21 cellular contexts compared by ENCODE assay signal in the genomic region with DNA sequence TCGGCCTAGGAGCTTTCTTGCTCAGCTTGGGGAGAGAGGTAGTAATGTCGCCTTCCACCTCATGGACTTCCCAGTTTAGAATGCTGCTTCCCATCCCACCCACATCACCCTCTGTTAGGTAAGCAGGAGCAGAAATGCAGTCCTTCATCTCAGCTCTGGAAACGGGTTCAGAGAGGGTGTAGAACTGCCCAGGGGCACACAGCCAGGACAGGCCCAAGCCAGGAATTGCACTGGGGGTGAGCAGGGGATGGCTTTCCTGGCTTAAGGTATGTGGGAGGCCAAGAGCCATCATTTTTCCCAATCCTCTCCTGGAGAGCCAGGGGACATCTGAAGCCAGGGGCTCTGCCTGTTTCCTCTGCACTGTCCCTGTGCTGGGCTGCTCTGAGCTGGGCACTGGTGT. TPM values are rescaled to one million over a fixed set of nuclear protein-coding genes. Genes with fewer than 3 reads are reported as not detected.
DNase-seq lines count a peak whose midpoint lies in the region; ATAC-seq, FAIRE-seq and TF ChIP-seq lines count a peak whose summit lies in the region.
"Had no signal": no experiment of that assay in that cellular context is flagged by ENCODE, and none has a peak within 500 bp of the region (broad histone marks: within the 10 kb centered on the region; RNA-seq: fewer than 3 reads in every experiment).

No MANE protein-coding gene starts in this region.

- no peak for TF ChIP-seq POLR2A in K562 (conservative IDR thresholded peaks at IDR 0.05)
- no peak for TF ChIP-seq POLR2A in testis (IDR thresholded peaks at IDR 0.05)

- CTCF ChIA-PET in K562 (lab: Yijun Ruan, JAX; ENCODE audit: low intra/inter-chr PET ratio) = no interaction called here

- H3K4me1 Mint-ChIP-seq in HFFc6 (ENCODE audit: low read depth) = peaks cover 87% of the 10 kb centered on the region

- intact Hi-C loops in K562 (cut with micrococcal nuclease) (no loop called here), testis (cut with DNase I; ENCODE audit: low total_unique reads) (no loop called here), pancreas (cut with DNase I) (no loop called here)

- ATAC-seq in K562 (no peak), pancreas (no peak), GM21423 (IDR thresholded peaks at IDR 0.05; ENCODE audit: unreplicated experiment) (no peak)
- ATAC-seq: foreskin keratinocyte; GM12878; HCT116; stimulated activated naive CD8-positive, alpha-beta T cell treated with anti-CD3 and anti-CD28 coated beads, Interleukin-15, Interleukin-2, amounts not matched to agents 100 U/mL and 50 U/mL, for 24 hours; T-helper 17 cell had no signal

- no peak for TF ChIP-seq EP300 in K562 (IDR thresholded peaks at IDR 0.05; ENCODE audit: low read length)

- H3K79me2 ChIP-seq in K562 (ENCODE audit: control insufficient read depth, insufficient read depth, low read length) = peaks cover 11% of the 10 kb centered on the region

- no peaks in the 10 kb centered on the region for H3K36me3 ChIP-seq in K562 (ENCODE audit: control insufficient read depth, insufficient read depth, low read length)
- H3K36me3 ChIP-seq in muscle layer of duodenum (ENCODE audit: control insufficient read depth in 1 of 2, insufficient read depth in 2 of 2, low read length in 2 of 2) = no peaks in the 10 kb centered on the region
- no peaks in the 10 kb centered on the region for H3K36me3 ChIP-seq in testis (ENCODE audit: low read depth, missing control alignments)
- H3K36me3 ChIP-seq in pancreas = no peaks in the 10 kb centered on the region
- H3K36me3 ChIP-seq: BE2C had no signal

- no TSS peak for BruUV-seq in K562 (replicated peaks; lab: Mats Ljungman, UMichigan)

- H3K27me3 Mint-ChIP-seq in HFFc6 (ENCODE audit: insufficient read depth) = peaks cover 5% of the 10 kb centered on the region
- H3K27me3 Mint-ChIP-seq: activated CD4-positive, alpha-beta memory T cell treated with anti-CD3 and anti-CD28 coated beads for 36 hours had no signal

- POLR2A ChIA-PET in K562 (lab: Yijun Ruan, JAX) = interaction anchor here (0.6 to 0.7 kb wide), 3 partner anchors 9 to 24 kb away, joined by 3 read pairs; no protein-coding TSS in a partner anchor

- no peaks in the 10 kb centered on the region for H3K9me3 Mint-ChIP-seq in HFFc6
- H3K9me3 Mint-ChIP-seq: activated CD4-positive, alpha-beta memory T cell treated with anti-CD3 and anti-CD28 coated beads for 36 hours; activated naive CD4-positive, alpha-beta T cell treated with anti-CD3 and anti-CD28 coated beads, Interleukin-2, amount 10 ng/mL, durations not matched to agents 7 days and 5 days; dendritic cell treated with granulocyte-macrophage colony-stimulating factor and Interleukin-4, amounts not matched to agents 40 ng/mL and 50 ng/mL, for 4 days had no signal

- no peak overlapping the region for H3K4me2 ChIP-seq in K562 (ENCODE audit: insufficient read depth, low read length)

- H3K9me3 ChIP-seq in K562 (replicated peaks; ENCODE audit: control insufficient read depth, insufficient read depth, low read depth, low read length) (no peaks in the 10 kb centered on the region), muscle layer of duodenum (ENCODE audit: control insufficient read depth in 1 of 2, low read length in 2 of 2) (no peaks in the 10 kb centered on the region), testis (no peaks in the 10 kb centered on the region), pancreas (no peaks in the 10 kb centered on the region)
- H3K9me3 ChIP-seq: BE2C had no signal

- no peak overlapping the region for H2AFZ ChIP-seq in K562 (ENCODE audit: low read depth, low read length)

- no peak for DNase-seq in HFFc6
- DNase-seq in K562 (ENCODE audit: extremely low read depth in 1 of 4, low spot score in 3 of 4) = no peak
- no peak for DNase-seq in testis
- DNase-seq in pancreas = no peak
- no peak for DNase-seq in activated CD4-positive, alpha-beta T cell treated with anti-CD3 and anti-CD28 coated beads, Interleukin-2, amount 50 U/mL, for 48 hours
- DNase-seq: activated CD4-positive, alpha-beta memory T cell treated with anti-CD3 and anti-CD28 coated beads for 36 hours; activated naive CD4-positive, alpha-beta T cell treated with anti-CD3 and anti-CD28 coated beads, Interleukin-2, amount 10 ng/mL, durations not matched to agents 7 days and 5 days; activated T-cell treated with anti-CD3 and anti-CD28 coated beads, Interleukin-2, amount 50 U/mL, for 1 hour; BE2C; foreskin keratinocyte; NCI-H1105 treated with DMSO at 0.1 percent for 48 hours; NCI-H524 treated with DMSO at 0.1 percent for 48 hours; posterior cingulate gyrus; stimulated activated naive CD8-positive, alpha-beta T cell treated with anti-CD3 and anti-CD28 coated beads, Interleukin-15, Interleukin-2, amounts not matched to agents 100 U/mL and 50 U/mL, for 24 hours; T-helper 17 cell had no signal

- TF ChIP-seq CTCF in HFFc6 (IDR thresholded peaks at IDR 0.05) (no peak), K562 (IDR thresholded peaks at IDR 0.05 in 2 of 3, conservative IDR thresholded peaks at IDR 0.05 in 1 of 3; ENCODE audit: insufficient read depth in 2 of 3, low read depth in 1 of 3, low read length in 3 of 3) (no peak), testis (IDR thresholded peaks at IDR 0.05) (no peak), pancreas (IDR thresholded peaks at IDR 0.05) (no peak)

- in situ Hi-C loops in K562 (cut with MboI) = no loop called here

- no peak overlapping the region for H3K4me3 Mint-ChIP-seq in HFFc6
- H3K4me3 Mint-ChIP-seq: activated CD4-positive, alpha-beta memory T cell treated with anti-CD3 and anti-CD28 coated beads for 36 hours; activated naive CD4-positive, alpha-beta T cell treated with anti-CD3 and anti-CD28 coated beads, Interleukin-2, amount 10 ng/mL, durations not matched to agents 7 days and 5 days; dendritic cell treated with granulocyte-macrophage colony-stimulating factor and Interleukin-4, amounts not matched to agents 40 ng/mL and 50 ng/mL, for 4 days; T-helper 17 cell had no signal

- H3K9ac ChIP-seq in K562 (ENCODE audit: insufficient read depth in 1 of 2, low read depth in 2 of 2, low read length in 2 of 2) = no peak overlapping the region; a peak in 1 of 4 replicates

- H3K4me3 ChIP-seq in K562 (no peak overlapping the region), muscle layer of duodenum (ENCODE audit: low read depth in 1 of 2, low read length in 2 of 2) (no peak overlapping the region), testis (no peak overlapping the region), pancreas (no peak overlapping the region)
- H3K4me3 ChIP-seq: GM12878 had no signal

- peak overlapping the region; percentile 97; the same call in 1 of the 2 replicates for H3K27ac Mint-ChIP-seq in HFFc6
- H3K27ac Mint-ChIP-seq: activated CD4-positive, alpha-beta memory T cell treated with anti-CD3 and anti-CD28 coated beads for 36 hours; activated naive CD4-positive, alpha-beta T cell treated with anti-CD3 and anti-CD28 coated beads, Interleukin-2, amount 10 ng/mL, durations not matched to agents 7 days and 5 days; dendritic cell treated with granulocyte-macrophage colony-stimulating factor and Interleukin-4, amounts not matched to agents 40 ng/mL and 50 ng/mL, for 4 days; T-helper 17 cell had no signal

- FAIRE-seq in K562 (lab: Jason Lieb, UNC) (no peak), pancreas (lab: Jason Lieb, UNC) (no peak)
- FAIRE-seq: G401.6, GM12878 had no signal

- H3K9me1 ChIP-seq in K562 (ENCODE audit: control insufficient read depth, insufficient read depth, low read length) = no peaks in the 10 kb centered on the region

- H3K36me3 Mint-ChIP-seq in HFFc6 (ENCODE audit: low read depth) = no peaks in the 10 kb centered on the region
- H3K36me3 Mint-ChIP-seq: activated CD4-positive, alpha-beta memory T cell treated with anti-CD3 and anti-CD28 coated beads for 36 hours; activated naive CD4-positive, alpha-beta T cell treated with anti-CD3 and anti-CD28 coated beads, Interleukin-2, amount 10 ng/mL, durations not matched to agents 7 days and 5 days had no signal

- H3K27me3 ChIP-seq in K562 (ENCODE audit: control insufficient read depth in 2 of 2, insufficient read depth in 2 of 2, low read length in 2 of 2) = no peaks in the 10 kb centered on the region
- H3K27me3 ChIP-seq in muscle layer of duodenum (ENCODE audit: low read depth, low read length) = no peaks in the 10 kb centered on the region
- no peaks in the 10 kb centered on the region for H3K27me3 ChIP-seq in testis
- H3K27me3 ChIP-seq in pancreas = no peaks in the 10 kb centered on the region
- H3K27me3 ChIP-seq: BE2C, foreskin keratinocyte had no signal

- WGBS in K562 (ENCODE audit: insufficient coverage, low coverage, missing lambda C conversion rate) = 61% methylated on average over 2 of the region's 3 CpGs
- WGBS in testis, 2 donors = 60 to 69% methylated on average over 3 of the region's 3 CpGs
- WGBS in pancreas, 2 donors = 77 to 84% methylated on average over 3 of the region's 3 CpGs

- TF ChIP-seq RAD21 in K562 (CRISPR knock-in tag; conservative IDR thresholded peaks at IDR 0.05 in 1 of 2, IDR thresholded peaks at IDR 0.05 in 1 of 2) = no peak

- H3K27ac ChIP-seq in K562 (ENCODE audit: extremely low read depth, low read depth, low read length) (no peak overlapping the region), muscle layer of duodenum (ENCODE audit: low read length) (peak overlapping the region; percentile 65), testis (peak overlapping the region; percentile 46 to 48), pancreas (peak overlapping the region in 2 of 4 donors; percentile 47 to 64)
- H3K27ac ChIP-seq: foreskin keratinocyte had no signal

- H3K4me1 ChIP-seq in K562 (replicated peaks in 1 of 2; ENCODE audit: control insufficient read depth in 2 of 2, insufficient read depth in 2 of 2, low read length in 2 of 2) = peaks cover 0 to 34% of the 10 kb centered on the region in 2 experiments; a peak in 4 of 5 replicates
- peaks cover 11 to 43% of the 10 kb centered on the region in 2 donors for H3K4me1 ChIP-seq in muscle layer of duodenum (ENCODE audit: control insufficient read depth in 1 of 2, insufficient read depth in 2 of 2, low read length in 2 of 2)
- peaks cover 42% of the 10 kb centered on the region for H3K4me1 ChIP-seq in testis
- H3K4me1 ChIP-seq in pancreas = peaks cover 11 to 36% (median 13%) of the 10 kb centered on the region in 3 donors
- H3K4me1 ChIP-seq: BE2C had no signal

- peaks cover 8% of the 10 kb centered on the region; the same call in 1 of the 2 replicates for H4K20me1 ChIP-seq in K562 (replicated peaks; ENCODE audit: control insufficient read depth, insufficient read depth, low read length)

RNA-seq across cellular contexts. Expression of a gene that starts 33.6 kb away (rescaled TPM):
- 10 to 100 TPM; 26.9 to 29.3 (median 29.0) TPM for total RNA-seq in HFFc6 (2021; fragmentation: NEBNext Ultra II Directional; extraction: Animal tissue kit (Norgen Biotek cat#: 25700))
- 33.0 and 41.0 TPM in 2 replicates for total RNA-seq in K562 (2011; cell fraction: chromatin; rRNA removed; ENCODE audit: low replicate concordance)
- 18.6 and 19.2 TPM in 2 replicates for total RNA-seq in K562 (2011; cell fraction: nucleolus; rRNA removed)
- total RNA-seq in K562 (2011; cell fraction: nucleoplasm; rRNA removed) = 22.3 and 33.5 TPM in 2 replicates
- total RNA-seq in K562 (2014; rRNA removed) = 5.5 and 10.0 TPM in 2 replicates
- total RNA-seq in K562 (2014; rRNA removed; fragmentation: Illumina TruSeq; extraction: Trizol) = 5.1 and 5.5 TPM in 2 replicates
- 6.6 and 6.8 TPM in 2 replicates for total RNA-seq in K562 (2015; rRNA removed; fragmentation: Illumina TruSeq; extraction: Trizol)
- 19.9 and 20.4 TPM in 2 replicates for total RNA-seq in K562 (2021)
- 3.7 and 3.8 TPM in 2 replicates for polyA plus RNA-seq in K562 (2011; rRNA removed)
- polyA plus RNA-seq in K562 (2011; cell fraction: cytosol; rRNA removed) = 2.2 and 3.1 TPM in 2 replicates
- 7.1 and 11.1 TPM in 2 replicates for polyA plus RNA-seq in K562 (2011; cell fraction: nucleus; rRNA removed)
- 8.0 and 9.8 TPM in 2 replicates for polyA plus RNA-seq in K562 (2012)
- 6.6 and 8.6 TPM in 2 replicates for polyA plus RNA-seq in K562 (2014; fragmentation: Illumina TruSeq; extraction: Trizol)
- 1 to 10 TPM in 1 of 2 experiments, under 1 TPM in 1; 0.68 to 1.5 TPM for polyA plus RNA-seq in K562 (2014; fragmentation: Nextera tagmentation; extraction: Ambion mirVana)
- polyA plus RNA-seq in K562 (2014; rRNA removed) = 10.0 and 11.9 TPM in 2 replicates
- 2.4 and 3.1 TPM in 2 replicates for polyA minus RNA-seq in K562 (2011; rRNA and poly(A)+ RNA removed)
- polyA minus RNA-seq in K562 (2011; cell fraction: cytosol; rRNA and poly(A)+ RNA removed) = 5.2 and 6.3 TPM in 2 replicates
- polyA minus RNA-seq in K562 (2011; cell fraction: nucleus; rRNA and poly(A)+ RNA removed) = 3.5 and 4.8 TPM in 2 replicates
- total RNA-seq in testis = 10 to 100 TPM; 42.8 to 44.5 TPM
- polyA plus RNA-seq in testis (ENCODE audit: insufficient read depth, low read depth, low replicate concordance) = 17.5 TPM
- total RNA-seq in pancreas = 10 to 100 TPM; 12.1 to 21.6 (median 13.5) TPM
- polyA plus RNA-seq in pancreas = 10 to 100 TPM; 21.1 to 23.9 TPM
